Comparison of ENCODE assay signal across 1 cellular context in the genomic region with DNA sequence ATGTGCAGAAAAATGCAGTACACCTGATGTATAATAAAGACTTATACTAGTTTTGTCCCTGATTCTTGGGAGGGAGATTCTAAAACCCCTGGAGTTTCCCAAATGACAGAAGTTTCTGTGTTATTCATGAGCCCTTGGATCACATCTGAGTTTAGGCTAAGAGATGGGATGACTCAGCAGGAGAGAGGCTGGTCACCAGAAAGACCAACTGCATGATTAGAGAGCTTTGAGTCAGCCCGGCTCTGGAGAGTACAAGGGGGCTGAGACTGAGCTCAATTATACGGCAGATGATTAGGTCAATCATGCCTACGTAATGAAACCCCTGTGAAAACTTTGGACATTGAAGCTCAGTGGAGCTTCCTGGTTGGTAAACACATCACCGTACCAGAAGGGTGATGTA.
TF ChIP-seq lines count a peak whose summit lies in the region.

No MANE protein-coding gene starts in this region.

TF ChIP-seq in GM23338, 12 proteins besides CTCF, POLR2A, EP300 and RAD21 (continued from another document):
- TF ChIP-seq REST (IDR thresholded peaks at IDR 0.05; ENCODE audit: unreplicated experiment) = no peak
